In genomic region chr6:129895692-129896091, GRCh38 we compare ENCODE assay signal across 15 cellular contexts. TPM values are rescaled to one million over a fixed set of nuclear protein-coding genes. Genes with fewer than 3 reads are reported as not detected.
A peak's percentile ranks its signal among the peaks of the same experiment; 100 is the strongest.
DNase-seq lines count a peak whose midpoint lies in the region; ATAC-seq, FAIRE-seq and TF ChIP-seq lines count a peak whose summit lies in the region.
"Had no signal": no experiment of that assay in that cellular context is flagged by ENCODE, and none has a peak within 500 bp of the region (broad histone marks: within the 10 kb centered on the region; RNA-seq: fewer than 3 reads in every experiment).

No MANE protein-coding gene starts in this region.

- in situ Hi-C loops in mammary epithelial cell (cut with MboI; ENCODE audit: low sequenced_read_pairs in 2 of 2) = no loop called here
- in situ Hi-C loops in GM12878 (cut with MboI) = loop anchor here (5.0 kb wide), 1 partner anchor 132 kb away; no protein-coding TSS in a partner anchor

- POLR2A ChIA-PET in MCF 10A (lab: Yijun Ruan, JAX) = no interaction called here
- POLR2A ChIA-PET in GM12878 (lab: Charles Lee) = no interaction called here

- H3K79me2 ChIP-seq in mammary epithelial cell (ENCODE audit: insufficient read depth, low read length) (no peaks in the 10 kb centered on the region), GM12878 (ENCODE audit: control insufficient read depth, insufficient read depth, low read length) (no peaks in the 10 kb centered on the region)

- SMC1A ChIA-PET in GM12878 (lab: Charles Lee; ENCODE audit: uncharacterized antibody, unreplicated experiment) = interaction anchor here (0.9 to 4.8 kb wide), 10 partner anchors 9 to 131 kb away, joined by 3 to 24 read pairs (median 5); no protein-coding TSS in a partner anchor

- H2AFZ ChIP-seq in mammary epithelial cell (ENCODE audit: low read depth, low read length) = no peak overlapping the region
- H2AFZ ChIP-seq in GM12878 (ENCODE audit: control insufficient read depth, low read depth, low read length) = no peak overlapping the region

- peak; percentile 24 for DNase-seq in mammary epithelial cell
- no peak for DNase-seq in MCF 10A (ENCODE audit: unreplicated experiment)
- no peak for DNase-seq in GM12878 (ENCODE audit: low read depth, low spot score)
- no peak for DNase-seq in activated T-cell treated with anti-CD3 and anti-CD28 coated beads, Interleukin-2, amount 50 U/mL, for 4 hours
- DNase-seq in stimulated activated CD4-positive, alpha-beta T cell treated with anti-CD3 and anti-CD28 coated beads, Interleukin-15, amount 100 ng/mL, for 24 hours = no peak
- DNase-seq in NCI-H2196 treated with DMSO at 0.1 percent for 48 hours (lab: John Stamatoyannopoulos, UW; ENCODE audit: unreplicated experiment) = no peak
- no peak for DNase-seq in thyroid gland
- DNase-seq: 8988T, activated T-cell treated with anti-CD3 and anti-CD28 coated beads for 4 hours, DMS 273 treated with DMSO at 0.1 percent for 48 hours, immature natural killer cell, nephron progenitor cell had no signal

- no peak for TF ChIP-seq EP300 in GM12878 (IDR thresholded peaks at IDR 0.05; ENCODE audit: borderline replicate concordance in 1 of 2, control insufficient read depth in 1 of 2, low read depth in 2 of 2, low read length in 2 of 2)

- CTCF ChIA-PET in mammary epithelial cell (lab: Charles Lee; ENCODE audit: low non-redundant PET) (interaction anchor here (0.8 kb wide), 1 partner anchor 387 kb away, joined by 3 read pairs; no protein-coding TSS in a partner anchor), MCF 10A (lab: Yijun Ruan, JAX) (interaction anchor here (0.7 to 2.5 kb wide), 7 partner anchors 10 to 126 kb away, joined by 3 to 13 read pairs (median 7); no protein-coding TSS in a partner anchor), GM12878 (lab: Yijun Ruan, JAX) (interaction anchor here (0.6 to 6.0 kb wide), 12 partner anchors 9 to 396 kb away, joined by 3 to 38 read pairs (median 5); no protein-coding TSS in a partner anchor)

- no peak for TF ChIP-seq RAD21 in GM12878 (IDR thresholded peaks at IDR 0.05; ENCODE audit: insufficient read depth, low read depth, low read length)

- no peaks in the 10 kb centered on the region for H3K27me3 ChIP-seq in mammary epithelial cell (ENCODE audit: insufficient read depth, low read length)
- H3K27me3 ChIP-seq in GM12878 (replicated peaks in 1 of 2; ENCODE audit: control insufficient read depth in 2 of 2, insufficient read depth in 2 of 2, low read length in 1 of 2) = no peaks in the 10 kb centered on the region
- H3K27me3 ChIP-seq in thyroid gland = no peaks in the 10 kb centered on the region
- H3K27me3 ChIP-seq: ascending aorta had no signal

- TF ChIP-seq CTCF in mammary epithelial cell (conservative IDR thresholded peaks at IDR 0.05 in 1 of 2, IDR thresholded peaks at IDR 0.05 in 1 of 2; ENCODE audit: extremely low read depth in 1 of 2, insufficient read depth in 1 of 2, low read depth in 1 of 2, low read length in 2 of 2) (no peak), MCF 10A (IDR thresholded peaks at IDR 0.05; ENCODE audit: unreplicated experiment) (no peak), GM12878 (IDR thresholded peaks at IDR 0.05 in 2 of 3, conservative IDR thresholded peaks at IDR 0.05 in 1 of 3; ENCODE audit: control insufficient read depth in 2 of 3, extremely low read depth in 1 of 3, insufficient read depth in 1 of 3, low read depth in 3 of 3, low read length in 3 of 3) (no peak), thyroid gland (IDR thresholded peaks at IDR 0.05) (no peak)

- H3K4me3 ChIP-seq in mammary epithelial cell (replicated peaks in 1 of 3; ENCODE audit: insufficient read depth in 1 of 3, low read depth in 2 of 3, low read length in 3 of 3) (no peak overlapping the region), GM12878 (no peak overlapping the region), thyroid gland (replicated peaks in 1 of 3) (no peak overlapping the region)
- H3K4me3 ChIP-seq: ascending aorta, skin epidermis had no signal

- no peak for FAIRE-seq in GM12878 (lab: Jason Lieb, UNC)

- no peaks in the 10 kb centered on the region for H3K36me3 Mint-ChIP-seq in MCF 10A (ENCODE audit: insufficient read depth, unreplicated experiment)
- no peaks in the 10 kb centered on the region for H3K36me3 Mint-ChIP-seq in activated T-cell treated with anti-CD3 and anti-CD28 coated beads, Interleukin-2, amount 50 U/mL, for 4 hours (ENCODE audit: insufficient read depth)
- H3K36me3 Mint-ChIP-seq: immature natural killer cell had no signal

- H3K36me3 ChIP-seq in mammary epithelial cell (ENCODE audit: insufficient read depth, low read length) (no peaks in the 10 kb centered on the region), GM12878 (ENCODE audit: control insufficient read depth in 2 of 2, insufficient read depth in 2 of 2, low read length in 1 of 2) (no peaks in the 10 kb centered on the region), thyroid gland (no peaks in the 10 kb centered on the region)
- H3K36me3 ChIP-seq: ascending aorta had no signal

- H3K27ac ChIP-seq in mammary epithelial cell (ENCODE audit: insufficient read depth, low read depth, low read length) (no peak overlapping the region), GM12878 (ENCODE audit: control insufficient read depth, insufficient read depth) (no peak overlapping the region), thyroid gland (no peak overlapping the region)
- H3K27ac ChIP-seq: ascending aorta had no signal

- no peaks in the 10 kb centered on the region for H3K9me3 ChIP-seq in mammary epithelial cell (replicated peaks; ENCODE audit: insufficient read depth, low read length)
- no peaks in the 10 kb centered on the region for H3K9me3 ChIP-seq in GM12878 (replicated peaks; ENCODE audit: control insufficient read depth, insufficient read depth, low read length)
- no peaks in the 10 kb centered on the region for H3K9me3 ChIP-seq in thyroid gland
- H3K9me3 ChIP-seq: ascending aorta had no signal

- H3K27me3 Mint-ChIP-seq in MCF 10A (ENCODE audit: insufficient read depth, unreplicated experiment) = no peaks in the 10 kb centered on the region
- no peaks in the 10 kb centered on the region for H3K27me3 Mint-ChIP-seq in activated T-cell treated with anti-CD3 and anti-CD28 coated beads, Interleukin-2, amount 50 U/mL, for 4 hours (ENCODE audit: low read depth)

- ATAC-seq in HG03108 (IDR thresholded peaks at IDR 0.05; ENCODE audit: unreplicated experiment) (peak; percentile 49), GM12878 (peak; percentile 83)
- no peak for ATAC-seq in activated T-cell treated with anti-CD3 and anti-CD28 coated beads, Interleukin-2, amount 50 U/mL, for 4 hours

- H3K9me3 Mint-ChIP-seq in MCF 10A (ENCODE audit: unreplicated experiment) = no peaks in the 10 kb centered on the region
- no peaks in the 10 kb centered on the region for H3K9me3 Mint-ChIP-seq in activated T-cell treated with anti-CD3 and anti-CD28 coated beads, Interleukin-2, amount 50 U/mL, for 4 hours
- H3K9me3 Mint-ChIP-seq: immature natural killer cell, nephron progenitor cell had no signal

- intact Hi-C loops in mammary epithelial cell (cut with micrococcal nuclease) = no loop called here
- intact Hi-C loops in MCF 10A (cut with micrococcal nuclease) = no loop called here
- intact Hi-C loops in GM12878 (cut with micrococcal nuclease; ENCODE audit: unreplicated experiment) = no loop called here
- intact Hi-C loops in thyroid gland (cut with DNase I) = no loop called here

- H4K20me1 ChIP-seq in mammary epithelial cell (ENCODE audit: insufficient read depth, low read length) = no peaks in the 10 kb centered on the region
- no peaks in the 10 kb centered on the region for H4K20me1 ChIP-seq in GM12878 (ENCODE audit: control insufficient read depth, insufficient read depth)

- no peak overlapping the region for H3K4me3 Mint-ChIP-seq in MCF 10A (ENCODE audit: unreplicated experiment)
- no peak overlapping the region for H3K4me3 Mint-ChIP-seq in activated T-cell treated with anti-CD3 and anti-CD28 coated beads, Interleukin-2, amount 50 U/mL, for 4 hours
- H3K4me3 Mint-ChIP-seq: immature natural killer cell, nephron progenitor cell had no signal

- H3K9ac ChIP-seq in mammary epithelial cell (ENCODE audit: insufficient read depth, low read length) (no peak overlapping the region), GM12878 (ENCODE audit: control insufficient read depth, insufficient read depth, low read length) (no peak overlapping the region)

- peaks cover 8% of the 10 kb centered on the region for H3K4me1 ChIP-seq in mammary epithelial cell (ENCODE audit: insufficient read depth, low read length)
- H3K4me1 ChIP-seq in GM12878 (ENCODE audit: control insufficient read depth, insufficient read depth, low read length) = no peaks in the 10 kb centered on the region; the same call in none of the 2 replicates
- H3K4me1 ChIP-seq in thyroid gland = no peaks in the 10 kb centered on the region
- H3K4me1 ChIP-seq: ascending aorta had no signal

- no peak for TF ChIP-seq POLR2A in GM12878 (IDR thresholded peaks at IDR 0.05; ENCODE audit: low read depth, low read length)
- no peak for TF ChIP-seq POLR2A in thyroid gland (IDR thresholded peaks at IDR 0.05)

- no peak overlapping the region for H3K4me2 ChIP-seq in mammary epithelial cell (ENCODE audit: insufficient read depth, low read depth, low read length)
- no peak overlapping the region for H3K4me2 ChIP-seq in GM12878 (ENCODE audit: control insufficient read depth, insufficient read depth)

- peaks cover 2% of the 10 kb centered on the region for H3K4me1 Mint-ChIP-seq in MCF 10A (ENCODE audit: insufficient read depth, unreplicated experiment)
- no peaks in the 10 kb centered on the region for H3K4me1 Mint-ChIP-seq in activated T-cell treated with anti-CD3 and anti-CD28 coated beads, Interleukin-2, amount 50 U/mL, for 4 hours (ENCODE audit: low read depth)
- H3K4me1 Mint-ChIP-seq: immature natural killer cell, nephron progenitor cell had no signal

- dilution Hi-C loops in mammary epithelial cell (cut with HindIII; ENCODE audit: low sequenced_read_pairs) = no loop called here

- no peak overlapping the region for H3K27ac Mint-ChIP-seq in MCF 10A (ENCODE audit: low read depth, unreplicated experiment)
- H3K27ac Mint-ChIP-seq: immature natural killer cell, nephron progenitor cell had no signal

- RAD21 ChIA-PET in GM12878 (lab: Charles Lee; ENCODE audit: unreplicated experiment) = interaction anchor here (1.1 to 1.7 kb wide), 5 partner anchors 9 to 126 kb away, joined by 3 to 10 read pairs (median 5); no protein-coding TSS in a partner anchor

- BruUV-seq in mammary epithelial cell (replicated peaks; lab: Mats Ljungman, UMichigan) = no TSS peak
- no TSS peak for BruUV-seq in MCF 10A (replicated peaks; lab: Mats Ljungman, UMichigan)
- BruUV-seq in GM12878 (replicated peaks; lab: Mats Ljungman, UMichigan) = no TSS peak

RNA-seq across cellular contexts. Expression of gene TMEM244, which starts 34.6 kb away (rescaled TPM):
- total RNA-seq in mammary epithelial cell = not detected
- polyA plus RNA-seq in mammary epithelial cell = not detected
- not detected for polyA minus RNA-seq in mammary epithelial cell
- not detected in 2 replicates for total RNA-seq in MCF 10A (2022)
- not detected in 2 replicates for total RNA-seq in GM12878 (2013; cell fraction: nucleolus; rRNA removed)
- not detected in 2 replicates for total RNA-seq in GM12878 (2014; rRNA removed)
- total RNA-seq in GM12878 (2014; rRNA removed; fragmentation: Illumina TruSeq; extraction: Trizol) = not detected in 2 replicates
- not detected in 2 replicates for total RNA-seq in GM12878 (2021)
- polyA plus RNA-seq in GM12878 (2011; ENCODE audit: low read depth) = not detected
- polyA plus RNA-seq in GM12878 (2011; rRNA removed) = 0.14 and 0.23 TPM in 2 replicates
- polyA plus RNA-seq in GM12878 (2011; cell fraction: cytosol; rRNA removed) = 0.24 TPM in 1 of 2 replicates, not detected in the other
- polyA plus RNA-seq in GM12878 (2011; cell fraction: nucleus; rRNA removed) = not detected in 2 replicates
- not detected in 2 replicates for polyA plus RNA-seq in GM12878 (2012)
- polyA plus RNA-seq in GM12878 (2014; fragmentation: Illumina TruSeq; extraction: Trizol) = not detected in 2 replicates
- not detected for polyA plus RNA-seq in GM12878 (2014; fragmentation: Nextera tagmentation; extraction: Ambion mirVana)
- not detected in 2 replicates for polyA plus RNA-seq in GM12878 (2014; rRNA removed)
- polyA plus RNA-seq in GM12878 (2016; fragmentation: Nextera tagmentation; extraction: Ambion mirVana) = not detected
- not detected in 2 replicates for polyA minus RNA-seq in GM12878 (2011; rRNA and poly(A)+ RNA removed)
- not detected in 2 replicates for polyA minus RNA-seq in GM12878 (2011; cell fraction: cytosol; rRNA and poly(A)+ RNA removed)
- polyA minus RNA-seq in GM12878 (2011; cell fraction: nucleus; rRNA and poly(A)+ RNA removed) = not detected in 2 replicates
- not detected for total RNA-seq in activated T-cell treated with anti-CD3 and anti-CD28 coated beads, Interleukin-2, amount 50 U/mL, for 4 hours
- not detected for total RNA-seq in thyroid gland
- total RNA-seq: ascending aorta had no signal

Comparison
In these comparisons a context has a peak if more than half of its experiments do, and no peak if none do; other contexts are left out.
1. ATAC-seq: peak in HG03108 (single experiment) and GM12878 (single experiment); none in activated T-cell treated with anti-CD3 and anti-CD28 coated beads, Interleukin-2, amount 50 U/mL, for 4 hours (0 of 2).